1 cellular context compared by ENCODE assay signal in genomic region chr9:127785933-127786772, GRCh38.
A peak's percentile ranks its signal among the peaks of the same experiment; 100 is the strongest.
TF ChIP-seq lines count a peak whose summit lies in the region.

TSS of gene CDK9 (plus strand) at chr9:127786034. CDS start at chr9:127786149, 115 bp downstream.

TF ChIP-seq in GM12878, 131 proteins besides CTCF, POLR2A, EP300 and RAD21 (continued from another document and continues in another):
- TF ChIP-seq MTA3 (IDR thresholded peaks at IDR 0.05; ENCODE audit: borderline replicate concordance, low read length) (no peak), YBX1 (IDR thresholded peaks at IDR 0.05) (no peak), CREB1 (IDR thresholded peaks at IDR 0.05; ENCODE audit: low read depth) (no peak), USF2 (IDR thresholded peaks at IDR 0.05; ENCODE audit: borderline replicate concordance, low read depth, low read length) (no peak), ASH2L (IDR thresholded peaks at IDR 0.05; ENCODE audit: borderline replicate concordance, low read depth) (no peak), FOXK2 (IDR thresholded peaks at IDR 0.05) (no peak), SREBF2 (IDR thresholded peaks at IDR 0.05; ENCODE audit: low read length) (no peak), STAT1 (conservative IDR thresholded peaks at IDR 0.05) (0 out of 2 replicates have a peak, but pooled peaks have one; percentile 28), ZNF24 (IDR thresholded peaks at IDR 0.05) (0 out of 2 replicates have a peak, but pooled peaks have one; percentile 32), BHLHE40 (IDR thresholded peaks at IDR 0.05; ENCODE audit: borderline replicate concordance in 1 of 2, low read depth in 2 of 2, low read length in 1 of 2) (peak; percentile 19 to 58; a peak in 1 of 4 replicates), SRF (IDR thresholded peaks at IDR 0.05; ENCODE audit: low read depth in 2 of 2, low read length in 2 of 2) (0 out of 4 replicates have a peak, but pooled peaks of 1 of the 2 experiments have one; percentile 33), EGR1 (IDR thresholded peaks at IDR 0.05; ENCODE audit: borderline replicate concordance in 1 of 2, low read depth in 2 of 2, low read length in 2 of 2) (peak in 1 of 2 experiments; percentile 57; a peak in 2 of 3 replicates), ZNF384 (IDR thresholded peaks at IDR 0.05; ENCODE audit: borderline replicate concordance, low read depth, low read length) (no peak), RELA (IDR thresholded peaks at IDR 0.05; ENCODE audit: borderline replicate concordance, partially characterized antibody) (peak; percentile 21), SMC3 (IDR thresholded peaks at IDR 0.05; ENCODE audit: borderline replicate concordance, low read length) (peak; percentile 26; the same call in 1 of the 2 replicates), CREM (IDR thresholded peaks at IDR 0.05; ENCODE audit: low read depth) (peak; percentile 33; the same call in 1 of the 2 replicates), E2F8 (IDR thresholded peaks at IDR 0.05; ENCODE audit: low read depth, partially characterized antibody) (no peak), ZNF207 (IDR thresholded peaks at IDR 0.05; ENCODE audit: borderline replicate concordance) (0 out of 2 replicates have a peak, but pooled peaks have one; percentile 42), ATF7 (IDR thresholded peaks at IDR 0.05; ENCODE audit: low read depth) (peak; percentile 18; the same call in 1 of the 2 replicates), BMI1 (IDR thresholded peaks at IDR 0.05; ENCODE audit: borderline replicate concordance) (no peak), MEF2B (IDR thresholded peaks at IDR 0.05; ENCODE audit: partially characterized antibody, poor library complexity, severe bottlenecking) (no peak), CBX3 (IDR thresholded peaks at IDR 0.05; ENCODE audit: borderline replicate concordance, low read depth) (no peak), SPI1 (IDR thresholded peaks at IDR 0.05; ENCODE audit: borderline replicate concordance, insufficient read depth, low read depth, low read length) (peak; percentile 11; the same call in 1 of the 2 replicates), ZBTB11 (CRISPR knock-in tag; IDR thresholded peaks at IDR 0.05) (peak; percentile 29; the same call in 1 of the 2 replicates), RELB (IDR thresholded peaks at IDR 0.05; ENCODE audit: low read depth) (0 out of 2 replicates have a peak, but pooled peaks have one; percentile 37), WRNIP1 (IDR thresholded peaks at IDR 0.05; ENCODE audit: borderline replicate concordance, low read depth, low read length) (no peak), PAX5 (IDR thresholded peaks at IDR 0.05; ENCODE audit: borderline replicate concordance, low read depth, low read length) (no peak), POLR2AphosphoS2 (IDR thresholded peaks at IDR 0.05; ENCODE audit: low read depth, low read length) (peak; percentile 47; the same call in 1 of the 2 replicates), CHD2 (IDR thresholded peaks at IDR 0.05; ENCODE audit: borderline replicate concordance, low read depth, low read length) (peak; percentile 80), MXI1 (IDR thresholded peaks at IDR 0.05; ENCODE audit: low read depth, low read length) (peak; percentile 46; the same call in 1 of the 2 replicates), SP1 (IDR thresholded peaks at IDR 0.05; ENCODE audit: low read depth, low read length) (no peak), HDAC6 (IDR thresholded peaks at IDR 0.05; ENCODE audit: unreplicated experiment) (no peak), ZBED1 (IDR thresholded peaks at IDR 0.05; ENCODE audit: borderline replicate concordance) (no peak), ESRRA (IDR thresholded peaks at IDR 0.05; ENCODE audit: low read length) (no peak), PML (IDR thresholded peaks at IDR 0.05; ENCODE audit: low read length) (no peak), MEF2A (IDR thresholded peaks at IDR 0.05; ENCODE audit: insufficient read depth, low read depth, low read length) (0 out of 2 replicates have a peak, but pooled peaks have one; percentile 16), TARDBP (IDR thresholded peaks at IDR 0.05; ENCODE audit: borderline replicate concordance) (peak; percentile 64; the same call in 1 of the 2 replicates), ETV6 (conservative IDR thresholded peaks at IDR 0.05 in 1 of 2, IDR thresholded peaks at IDR 0.05 in 1 of 2; ENCODE audit: borderline replicate concordance in 1 of 2, low read depth in 1 of 2) (no peak), RFX5 (IDR thresholded peaks at IDR 0.05; ENCODE audit: low read depth, low read length) (no peak), BCL11A (IDR thresholded peaks at IDR 0.05; ENCODE audit: low read depth, low read length) (no peak), HDAC2 (IDR thresholded peaks at IDR 0.05) (no peak), MYB (IDR thresholded peaks at IDR 0.05; ENCODE audit: borderline replicate concordance, low read depth, low read length) (no peak), NFYA (IDR thresholded peaks at IDR 0.05; ENCODE audit: borderline replicate concordance, low read depth, low read length) (no peak), NR2F1 (conservative IDR thresholded peaks at IDR 0.05) (0 out of 2 replicates have a peak, but pooled peaks have one; percentile 20), BRCA1 (IDR thresholded peaks at IDR 0.05; ENCODE audit: low read depth, low read length) (0 out of 2 replicates have a peak, but pooled peaks have one; percentile 33), FOXM1 (IDR thresholded peaks at IDR 0.05; ENCODE audit: low read depth, low read length) (no peak), SIX5 (IDR thresholded peaks at IDR 0.05; ENCODE audit: low read depth, low read length, severe bottlenecking) (peak; percentile 82), BCL3 (IDR thresholded peaks at IDR 0.05; ENCODE audit: borderline replicate concordance, insufficient read depth, low read depth, low read length, poor library complexity, severe bottlenecking) (no peak), E4F1 (IDR thresholded peaks at IDR 0.05; ENCODE audit: borderline replicate concordance, partially characterized antibody) (no peak), BCLAF1 (IDR thresholded peaks at IDR 0.05) (no peak), EZH2 (IDR thresholded peaks at IDR 0.05; ENCODE audit: borderline replicate concordance, control insufficient read depth, low read depth, low read length) (no peak), TBL1XR1 (IDR thresholded peaks at IDR 0.05; ENCODE audit: low read depth, low read length) (0 out of 2 replicates have a peak, but pooled peaks have one; percentile 36), GABPA (IDR thresholded peaks at IDR 0.05; ENCODE audit: low read depth) (no peak), TCF7 (IDR thresholded peaks at IDR 0.05; ENCODE audit: borderline replicate concordance) (no peak), BACH1 (IDR thresholded peaks at IDR 0.05; ENCODE audit: borderline replicate concordance) (peak; percentile 18; the same call in 1 of the 2 replicates)
